8 cellular contexts compared by ENCODE assay signal in the genomic region with DNA sequence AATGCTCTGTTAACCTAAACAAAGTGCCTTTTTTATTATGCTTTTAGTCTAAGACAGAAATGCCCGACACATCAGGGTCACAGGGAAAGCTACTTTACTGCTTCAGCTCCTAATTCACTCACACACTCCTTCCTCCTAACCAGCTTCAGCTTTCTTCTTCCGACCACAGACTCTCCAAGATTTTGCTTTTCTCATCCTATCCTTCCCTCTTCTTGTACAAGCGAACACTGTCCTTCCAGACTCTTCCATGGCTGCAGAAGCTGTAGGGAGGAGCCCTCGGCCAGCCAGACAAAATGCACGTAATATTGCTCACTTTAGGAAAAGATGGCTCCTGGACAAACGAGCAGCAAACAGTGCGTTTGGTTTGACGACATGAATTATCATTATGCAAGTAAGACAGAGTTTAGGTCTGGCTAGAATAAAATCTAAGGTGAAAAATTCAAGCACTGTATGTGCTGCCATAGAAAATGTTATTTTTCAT. TPM values are rescaled to one million over a fixed set of nuclear protein-coding genes. Genes with fewer than 3 reads are reported as not detected.
DNase-seq lines count a peak whose midpoint lies in the region; ATAC-seq lines count a peak whose summit lies in the region.

No MANE protein-coding gene starts in this region.

- H3K27me3 ChIP-seq in duodenal mucosa (ENCODE audit: control insufficient read depth in 1 of 2, insufficient read depth in 2 of 2, low read length in 2 of 2) = no peaks in the 10 kb centered on the region

- ATAC-seq in GM18868 (IDR thresholded peaks at IDR 0.05; ENCODE audit: unreplicated experiment) (no peak), GM18858 (IDR thresholded peaks at IDR 0.05; ENCODE audit: unreplicated experiment) (no peak)

- DNase-seq in NCI-H2171 treated with DMSO at 0.1 percent for 48 hours (lab: John Stamatoyannopoulos, UW) (peak; percentile 24), NCI-H2171 (lab: John Stamatoyannopoulos, UW) (no peak), NCI-H774 (lab: John Stamatoyannopoulos, UW) (peak; percentile 10), mucosa of gallbladder (ENCODE audit: low spot score) (peak; percentile 38)
- no peak for DNase-seq in activated CD8-positive, alpha-beta memory T cell treated with anti-CD3 and anti-CD28 coated beads, Interleukin-2, amount 50 U/mL, for 48 hours

- peak overlapping the region; percentile 75 for H3K27ac ChIP-seq in duodenal mucosa (ENCODE audit: low read depth, low read length)

- H3K4me1 ChIP-seq in duodenal mucosa (ENCODE audit: control insufficient read depth in 1 of 2, insufficient read depth in 2 of 2, low read length in 2 of 2) = peaks cover 17 to 21% of the 10 kb centered on the region in 2 donors

- H3K9me3 ChIP-seq in duodenal mucosa (ENCODE audit: control insufficient read depth in 1 of 2, low read length in 2 of 2) = no peaks in the 10 kb centered on the region

- no peaks in the 10 kb centered on the region for H3K36me3 ChIP-seq in duodenal mucosa (ENCODE audit: control insufficient read depth in 1 of 2, insufficient read depth in 2 of 2, low read length in 2 of 2)

- peak overlapping the region; percentile 77 to 78 for H3K9ac ChIP-seq in duodenal mucosa (ENCODE audit: low read depth in 1 of 2, low read length in 2 of 2)

- H3K4me3 ChIP-seq in duodenal mucosa (ENCODE audit: low read depth in 1 of 2, low read length in 2 of 2) = peak overlapping the region; percentile 57 to 68

RNA-seq across cellular contexts. Expression of a gene that starts 47.5 kb away (rescaled TPM):
- 128 TPM for total RNA-seq in mucosa of gallbladder

Comparison
In these comparisons a context has a peak if more than half of its experiments do, and no peak if none do; other contexts are left out.
1. DNase-seq: peak in NCI-H2171 treated with DMSO at 0.1 percent for 48 hours (single experiment), NCI-H774 (single experiment) and mucosa of gallbladder (single experiment); none in NCI-H2171 (single experiment) and activated CD8-positive, alpha-beta memory T cell treated with anti-CD3 and anti-CD28 coated beads, Interleukin-2, amount 50 U/mL, for 48 hours (single experiment).